11 cellular contexts compared by ENCODE assay signal in the genomic region with DNA sequence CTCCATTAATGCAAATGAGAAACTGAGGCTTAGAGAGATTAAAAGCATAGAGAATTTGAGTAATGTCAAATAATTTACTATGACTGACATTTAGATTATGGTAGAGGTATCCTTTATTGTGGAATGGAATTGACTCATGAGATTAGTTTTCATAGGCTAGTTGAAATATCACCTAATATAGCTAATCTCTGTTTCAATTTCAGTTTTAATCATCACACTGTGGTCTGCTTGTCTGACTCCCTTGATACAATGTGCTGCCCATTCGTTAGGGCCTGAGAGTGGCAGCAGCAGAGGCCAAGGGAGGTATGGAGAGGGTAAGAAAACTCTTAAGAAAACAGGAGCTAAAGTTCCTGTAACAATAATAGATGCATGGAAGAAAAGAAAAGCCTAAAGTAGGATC. TPM values are rescaled to one million over a fixed set of nuclear protein-coding genes. Genes with fewer than 3 reads are reported as not detected.
DNase-seq lines count a peak whose midpoint lies in the region; ATAC-seq lines count a peak whose summit lies in the region.
"Had no signal": no experiment of that assay in that cellular context is flagged by ENCODE, and none has a peak within 500 bp of the region (broad histone marks: within the 10 kb centered on the region; RNA-seq: fewer than 3 reads in every experiment).

No MANE protein-coding gene starts in this region.

- peak; percentile 99 for ATAC-seq in GM18868 (IDR thresholded peaks at IDR 0.05; ENCODE audit: unreplicated experiment)
- peak; percentile 99 for ATAC-seq in GM21515 (IDR thresholded peaks at IDR 0.05; ENCODE audit: unreplicated experiment)
- peak; percentile 100 for ATAC-seq in HG03064 (IDR thresholded peaks at IDR 0.05; ENCODE audit: low read depth, unreplicated experiment)
- peak; percentile 54 for ATAC-seq in activated naive CD8-positive, alpha-beta T cell treated with anti-CD3 and anti-CD28 coated beads, Interleukin-2, amount 50 U/mL, for 24 hours
- no peak for ATAC-seq in sciatic nerve

- H3K9me3 Mint-ChIP-seq in activated naive CD8-positive, alpha-beta T cell treated with anti-CD3 and anti-CD28 coated beads, Interleukin-2, amount 50 U/mL, for 24 hours, result peaks cover 3% of the 10 kb centered on the region
- H3K9me3 Mint-ChIP-seq: activated CD4-positive, alpha-beta memory T cell treated with anti-CD3 and anti-CD28 coated beads for 36 hours had no signal

- H3K27me3 Mint-ChIP-seq in activated naive CD8-positive, alpha-beta T cell treated with anti-CD3 and anti-CD28 coated beads, Interleukin-2, amount 50 U/mL, for 24 hours, result no peaks in the 10 kb centered on the region
- H3K27me3 Mint-ChIP-seq: activated CD4-positive, alpha-beta memory T cell treated with anti-CD3 and anti-CD28 coated beads for 36 hours had no signal

- peaks cover 26% of the 10 kb centered on the region for H3K4me1 Mint-ChIP-seq in activated naive CD8-positive, alpha-beta T cell treated with anti-CD3 and anti-CD28 coated beads, Interleukin-2, amount 50 U/mL, for 24 hours

- peak overlapping the region; percentile 27 for H3K27ac Mint-ChIP-seq in activated naive CD8-positive, alpha-beta T cell treated with anti-CD3 and anti-CD28 coated beads, Interleukin-2, amount 50 U/mL, for 24 hours
- H3K27ac Mint-ChIP-seq: activated CD4-positive, alpha-beta memory T cell treated with anti-CD3 and anti-CD28 coated beads for 36 hours had no signal

- no peak for DNase-seq in activated naive CD8-positive, alpha-beta T cell treated with anti-CD3 and anti-CD28 coated beads, Interleukin-2, amount 50 U/mL, for 24 hours
- DNase-seq in C1 segment of cervical spinal cord (lab: John Stamatoyannopoulos, UW), result no peak
- no peak for DNase-seq in NCI-H2029 (lab: John Stamatoyannopoulos, UW)
- DNase-seq in sciatic nerve (ENCODE audit: low spot score), result no peak
- no peak for DNase-seq in stimulated activated CD4-positive, alpha-beta T cell treated with anti-CD3 and anti-CD28 coated beads, Interleukin-4, amount 100 ng/mL, for 1 hour
- DNase-seq: activated CD4-positive, alpha-beta memory T cell treated with anti-CD3 and anti-CD28 coated beads for 36 hours; GOT3; NCI-H524 had no signal

- peaks cover 2% of the 10 kb centered on the region for H3K36me3 Mint-ChIP-seq in activated naive CD8-positive, alpha-beta T cell treated with anti-CD3 and anti-CD28 coated beads, Interleukin-2, amount 50 U/mL, for 24 hours (ENCODE audit: low read depth)
- H3K36me3 Mint-ChIP-seq: activated CD4-positive, alpha-beta memory T cell treated with anti-CD3 and anti-CD28 coated beads for 36 hours had no signal

- no peak overlapping the region for H3K4me3 Mint-ChIP-seq in activated naive CD8-positive, alpha-beta T cell treated with anti-CD3 and anti-CD28 coated beads, Interleukin-2, amount 50 U/mL, for 24 hours
- H3K4me3 Mint-ChIP-seq: activated CD4-positive, alpha-beta memory T cell treated with anti-CD3 and anti-CD28 coated beads for 36 hours had no signal

- intact Hi-C loops in sciatic nerve (cut with DNase I), result no loop called here

RNA-seq across cellular contexts. Expression of a gene that starts 13.2 kb away (rescaled TPM):
- 145 TPM for total RNA-seq in sciatic nerve
